ENCODE assay signal across 8 cellular contexts in the genomic region with DNA sequence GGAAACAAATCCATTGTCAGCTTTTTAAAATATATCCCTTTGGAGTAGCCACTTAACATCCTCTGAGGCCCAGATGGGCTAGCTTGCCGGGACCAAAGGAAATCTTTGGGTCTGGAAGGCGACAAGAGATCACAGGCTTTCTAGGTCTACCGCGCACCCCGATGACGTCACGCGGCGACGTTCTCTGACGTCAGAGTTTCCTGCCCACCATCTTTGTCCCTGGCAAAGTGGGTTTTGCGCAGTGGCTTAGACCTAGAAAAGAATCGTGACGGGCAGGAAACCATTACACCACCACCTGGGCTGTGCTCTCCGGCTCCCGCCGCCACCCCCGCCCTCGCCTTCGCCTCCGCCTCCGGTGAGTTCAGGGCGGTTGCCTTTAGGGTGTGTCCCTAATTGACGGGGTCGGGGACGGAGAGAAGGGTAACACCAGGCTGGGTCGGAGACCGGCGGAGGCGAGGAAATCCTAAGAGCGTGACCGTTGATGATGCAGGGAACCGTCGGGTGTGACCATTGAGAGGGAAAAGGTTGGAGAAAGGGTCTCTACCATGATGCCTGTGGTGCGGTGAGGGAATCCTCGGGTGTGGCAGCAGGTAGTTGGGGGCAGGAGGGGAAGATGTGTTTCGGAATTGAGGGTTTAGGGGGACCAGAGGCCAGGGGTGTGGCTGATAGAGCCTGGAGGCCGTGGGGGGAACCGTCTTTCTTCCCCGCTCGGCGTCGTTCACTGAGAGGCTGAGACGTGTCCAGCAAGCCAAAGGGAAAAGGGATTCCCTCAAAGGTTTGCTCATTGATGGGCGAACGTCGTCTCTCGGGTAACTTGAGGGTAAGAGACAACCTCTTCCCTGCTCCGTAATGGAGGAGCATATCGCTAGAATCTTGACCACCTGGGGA. TPM values are rescaled to one million over a fixed set of nuclear protein-coding genes. Genes with fewer than 3 reads are reported as not detected.
A peak's percentile ranks its signal among the peaks of the same experiment; 100 is the strongest.
DNase-seq lines count a peak whose midpoint lies in the region; ATAC-seq and TF ChIP-seq lines count a peak whose summit lies in the region.

A gene (plus strand): TSS at position 249 of the 888 bp plus-strand sequence. CDS start 6,709 bp downstream, outside the sequence.

- peak within 1 kb of the TSS; percentile 95 for H3K4me3 ChIP-seq in GM06990 (replicated peaks; ENCODE audit: low read depth, low read length)
- peak within 1 kb of the TSS; percentile 95 to 97 for H3K4me3 ChIP-seq in testis

- H3K27me3 ChIP-seq in GM06990 (replicated peaks; ENCODE audit: control insufficient read depth, insufficient read depth, low read length), result no peaks in the 10 kb centered on the region
- H3K27me3 ChIP-seq in testis, result no peaks in the 10 kb centered on the region

- intact Hi-C loops in testis (cut with DNase I; ENCODE audit: low total_unique reads), result no loop called here

- peaks cover 9 to 13% of the 10 kb centered on the region in 2 donors for H3K36me3 Mint-ChIP-seq in activated naive CD4-positive, alpha-beta T cell treated with anti-CD3 and anti-CD28 coated beads, Interleukin-2, amount 50 U/mL, for 72 hours

- WGBS in testis, 2 donors, result 0% methylated on average over 33 to 50 of the region's 50 CpGs

- H3K27ac ChIP-seq in testis, result peak within 1 kb of the TSS; percentile 90 to 94

- peak within 1 kb of the TSS; percentile 99 for H3K27ac Mint-ChIP-seq in activated naive CD4-positive, alpha-beta T cell treated with anti-CD3 and anti-CD28 coated beads, Interleukin-2, amount 50 U/mL, for 72 hours

- TF ChIP-seq POLR2A in testis (IDR thresholded peaks at IDR 0.05), result no peak

- H3K36me3 ChIP-seq in GM06990 (ENCODE audit: control insufficient read depth, insufficient read depth, low read length) (no peaks in the 10 kb centered on the region), testis (ENCODE audit: low read depth, missing control alignments) (no peaks in the 10 kb centered on the region)

- no peaks in the 10 kb centered on the region for H3K9me3 Mint-ChIP-seq in activated naive CD4-positive, alpha-beta T cell treated with anti-CD3 and anti-CD28 coated beads, Interleukin-2, amount 50 U/mL, for 72 hours

- no peaks in the 10 kb centered on the region for H3K9me3 ChIP-seq in testis

- TF ChIP-seq CTCF in GM06990 (IDR thresholded peaks at IDR 0.05; ENCODE audit: insufficient read depth, low read length, poor library complexity, severe bottlenecking) (no peak), omental fat pad (IDR thresholded peaks at IDR 0.05) (no peak), testis (IDR thresholded peaks at IDR 0.05) (peak in 2 of 3 experiments; percentile 27 to 31)

- peak; percentile 88 for ATAC-seq in HG02588 (IDR thresholded peaks at IDR 0.05; ENCODE audit: unreplicated experiment)
- ATAC-seq in activated naive CD4-positive, alpha-beta T cell treated with anti-CD3 and anti-CD28 coated beads, Interleukin-2, amount 50 U/mL, for 72 hours, result peak; percentile 96 to 98
- ATAC-seq in omental fat pad (ENCODE audit: low FRiP score), result peak; percentile 98

- peak; percentile 98 for DNase-seq in GM06990 (ENCODE audit: extremely low read depth, insufficient read length)
- DNase-seq in NCI-H1092 treated with DMSO at 0.1 percent for 48 hours (lab: John Stamatoyannopoulos, UW), result peak; percentile 94
- peak; percentile 87 for DNase-seq in SKM-1 (lab: John Stamatoyannopoulos, UW; ENCODE audit: unreplicated experiment)
- DNase-seq in activated naive CD4-positive, alpha-beta T cell treated with anti-CD3 and anti-CD28 coated beads, Interleukin-2, amount 50 U/mL, for 72 hours (ENCODE audit: low spot score in 2 of 2), result peak; percentile 96 to 98
- DNase-seq in glomerular visceral epithelial cell (ENCODE audit: extremely low spot score), result peak; percentile 96
- DNase-seq in omental fat pad (ENCODE audit: low spot score), result peak; percentile 97
- DNase-seq in testis, result peak; percentile 93

- peaks cover 13% of the 10 kb centered on the region for H3K4me1 ChIP-seq in testis

RNA-seq across cellular contexts. Expression of the gene that starts here (rescaled TPM):
- total RNA-seq in activated naive CD4-positive, alpha-beta T cell treated with anti-CD3 and anti-CD28 coated beads, Interleukin-2, amount 50 U/mL, for 72 hours, result 100 to 1,000 TPM; 185 to 202 TPM
- 10 to 100 TPM; 62.6 to 94.3 (median 79.4) TPM for total RNA-seq in omental fat pad
- 100 to 1,000 TPM; 132 to 147 TPM for total RNA-seq in testis
- 310 TPM for polyA plus RNA-seq in testis (ENCODE audit: insufficient read depth, low read depth, low replicate concordance)

Comparison
In these comparisons a context has a peak if more than half of its experiments do, and no peak if none do; other contexts are left out.
1. Peak in every context shown above with its lines: DNase-seq, ATAC-seq, H3K4me3 ChIP-seq and H3K27ac ChIP-seq.
2. CTCF ChIP-seq: peak in testis (2 of 3); none in GM06990 (single experiment) and omental fat pad (0 of 3).